Comparison of ENCODE assay signal across 44 cellular contexts in genomic region chr11:30192620-30193019, GRCh38. TPM values are rescaled to one million over a fixed set of nuclear protein-coding genes. Genes with fewer than 3 reads are reported as not detected.
"Had no signal": no experiment of that assay in that cellular context is flagged by ENCODE, and none has a peak within 500 bp of the region (broad histone marks: within the 10 kb centered on the region; RNA-seq: fewer than 3 reads in every experiment).

No MANE protein-coding gene starts in this region.

- H3K36me3 Mint-ChIP-seq: activated naive CD4-positive, alpha-beta T cell treated with anti-CD3 and anti-CD28 coated beads, Interleukin-2, amount 10 ng/mL, durations not matched to agents 7 days and 5 days; activated naive CD4-positive, alpha-beta T cell treated with anti-CD3 and anti-CD28 coated beads, Interleukin-2, amount 50 U/mL, for 24 hours; activated naive CD4-positive, alpha-beta T cell treated with anti-CD3 and anti-CD28 coated beads, Interleukin-2, amount 50 U/mL, for 72 hours; activated naive CD8-positive, alpha-beta T cell; activated naive CD8-positive, alpha-beta T cell treated with anti-CD3 and anti-CD28 coated beads for 36 hours; activated naive CD8-positive, alpha-beta T cell treated with anti-CD3 and anti-CD28 coated beads, Interleukin-2, amount 10 ng/mL, durations not matched to agents 7 days and 5 days; brain had no signal

- H3K9me3 ChIP-seq: adrenal gland, ascending aorta, body of pancreas, breast epithelium had no signal

- H3K4me1 ChIP-seq: ascending aorta, body of pancreas, breast epithelium had no signal

- H3K36me3 ChIP-seq: adrenal gland, ascending aorta, brain microvascular endothelial cell, breast epithelium, cardiac muscle cell had no signal

- H3K4me1 Mint-ChIP-seq: activated naive CD4-positive, alpha-beta T cell treated with anti-CD3 and anti-CD28 coated beads, Interleukin-2, amount 10 ng/mL, durations not matched to agents 7 days and 5 days; activated naive CD4-positive, alpha-beta T cell treated with anti-CD3 and anti-CD28 coated beads, Interleukin-2, amount 50 U/mL, for 24 hours; activated naive CD8-positive, alpha-beta T cell treated with anti-CD3 and anti-CD28 coated beads for 36 hours; activated naive CD8-positive, alpha-beta T cell treated with anti-CD3 and anti-CD28 coated beads, Interleukin-2, amount 10 ng/mL, durations not matched to agents 7 days and 5 days; activated naive CD8-positive, alpha-beta T cell treated with anti-CD3 and anti-CD28 coated beads, Interleukin-2, amount 50 U/mL, for 24 hours; activated T-helper 17 cell treated with anti-CD3 and anti-CD28 coated beads, Interleukin-2, amount 50 U/mL, for 72 hours; central memory CD8-positive, alpha-beta T cell had no signal

- H3K27ac ChIP-seq: adrenal gland, ascending aorta, body of pancreas, brain microvascular endothelial cell, breast epithelium, cardiac muscle cell had no signal

- DNase-seq: activated effector memory CD4-positive, alpha-beta T cell treated with anti-CD3 and anti-CD28 coated beads, Interleukin-2, amount 50 U/mL, for 16 hours; activated effector memory CD4-positive, alpha-beta T cell treated with Interleukin-2 at 50 U/mL for 16 hours; activated gamma-delta T cell; activated gamma-delta T cell treated with Interleukin-2 at 50 U/mL for 16 hours; activated naive CD4-positive, alpha-beta T cell; activated naive CD4-positive, alpha-beta T cell treated with anti-CD3 and anti-CD28 coated beads for 36 hours; activated naive CD4-positive, alpha-beta T cell treated with anti-CD3 and anti-CD28 coated beads, Interleukin-2, amount 10 ng/mL, durations not matched to agents 7 days and 5 days; activated naive CD4-positive, alpha-beta T cell treated with anti-CD3 and anti-CD28 coated beads, Interleukin-2, amount 50 U/mL, for 16 hours; activated naive CD4-positive, alpha-beta T cell treated with Interleukin-2 at 50 U/mL for 16 hours; activated naive CD8-positive, alpha-beta T cell treated with anti-CD3 and anti-CD28 coated beads for 36 hours; activated naive CD8-positive, alpha-beta T cell treated with anti-CD3 and anti-CD28 coated beads, Interleukin-2, amount 10 ng/mL, durations not matched to agents 7 days and 5 days; activated naive CD8-positive, alpha-beta T cell treated with anti-CD3 and anti-CD28 coated beads, Interleukin-2, amount 50 U/mL, for 24 hours; activated T-cell treated with anti-CD3 and anti-CD28 coated beads, Interleukin-2, amount 50 U/mL, for 1 hour; activated T-cell treated with anti-CD3 and anti-CD28 coated beads, Interleukin-2, amount 50 U/mL, for 24 hours; activated T-cell treated with anti-CD3 and anti-CD28 coated beads, Interleukin-2, amount 50 U/mL, for 4 hours; activated T-cell treated with anti-CD3 and anti-CD28 coated beads, Interleukin-2, amount 50 U/mL, for 48 hours; activated T-cell treated with anti-CD3 and anti-CD28 coated beads, Interleukin-2, amount 50 U/mL, for 72 hours; adrenal gland; amniotic stem cell; amygdala; anterior cingulate cortex; aorta; body of pancreas; brain microvascular endothelial cell; caudate nucleus; central memory CD4-positive, alpha-beta T cell; cerebellar nuclear complex had no signal

- H3K27me3 Mint-ChIP-seq: activated naive CD4-positive, alpha-beta T cell treated with anti-CD3 and anti-CD28 coated beads, Interleukin-2, amount 10 ng/mL, durations not matched to agents 7 days and 5 days; activated naive CD8-positive, alpha-beta T cell treated with anti-CD3 and anti-CD28 coated beads for 36 hours had no signal

- H3K27ac Mint-ChIP-seq: activated naive CD4-positive, alpha-beta T cell treated with anti-CD3 and anti-CD28 coated beads for 36 hours; activated naive CD4-positive, alpha-beta T cell treated with anti-CD3 and anti-CD28 coated beads, Interleukin-2, amount 10 ng/mL, durations not matched to agents 7 days and 5 days; activated naive CD4-positive, alpha-beta T cell treated with anti-CD3 and anti-CD28 coated beads, Interleukin-2, amount 50 U/mL, for 24 hours; activated naive CD4-positive, alpha-beta T cell treated with anti-CD3 and anti-CD28 coated beads, Interleukin-2, amount 50 U/mL, for 72 hours; activated naive CD8-positive, alpha-beta T cell; activated naive CD8-positive, alpha-beta T cell treated with anti-CD3 and anti-CD28 coated beads for 36 hours; activated naive CD8-positive, alpha-beta T cell treated with anti-CD3 and anti-CD28 coated beads, Interleukin-2, amount 10 ng/mL, durations not matched to agents 7 days and 5 days; activated naive CD8-positive, alpha-beta T cell treated with anti-CD3 and anti-CD28 coated beads, Interleukin-2, amount 50 U/mL, for 24 hours; activated T-cell treated with anti-CD3 and anti-CD28 coated beads, Interleukin-2, amount 50 U/mL, for 24 hours; activated T-cell treated with anti-CD3 and anti-CD28 coated beads, Interleukin-2, amount 50 U/mL, for 72 hours; activated T-helper 1 cell treated with anti-CD3 and anti-CD28 coated beads, Interleukin-12 subunit alpha, Interleukin-12 subunit beta, Interleukin-2, Interleukin-4 antibody, amounts not matched to agents 30 ng/mL and 10 ng/mL and 1 ng/mL, durations not matched to agents 14 hours and 24 hours and 36 hours; activated T-helper 17 cell treated with anti-CD3 and anti-CD28 coated beads, Interleukin-2, amount 50 U/mL, for 72 hours; activated T-helper 2 cell treated with anti-CD3 and anti-CD28 coated beads, Interferon-gamma antibody, Interleukin-2, Interleukin-4, amounts not matched to agents 10 μg/mL and 5 μg/mL and 100 μg/mL, durations not matched to agents 14 hours and 24 hours and 36 hours; brain had no signal

- H3K4me3 Mint-ChIP-seq: activated naive CD4-positive, alpha-beta T cell treated with anti-CD3 and anti-CD28 coated beads for 36 hours; activated naive CD4-positive, alpha-beta T cell treated with anti-CD3 and anti-CD28 coated beads, Interleukin-2, amount 10 ng/mL, durations not matched to agents 7 days and 5 days; activated naive CD4-positive, alpha-beta T cell treated with anti-CD3 and anti-CD28 coated beads, Interleukin-2, amount 50 U/mL, for 24 hours; activated naive CD8-positive, alpha-beta T cell; activated naive CD8-positive, alpha-beta T cell treated with anti-CD3 and anti-CD28 coated beads for 36 hours; activated naive CD8-positive, alpha-beta T cell treated with anti-CD3 and anti-CD28 coated beads, Interleukin-2, amount 10 ng/mL, durations not matched to agents 7 days and 5 days; activated naive CD8-positive, alpha-beta T cell treated with anti-CD3 and anti-CD28 coated beads, Interleukin-2, amount 50 U/mL, for 24 hours; activated T-cell treated with anti-CD3 and anti-CD28 coated beads, Interleukin-2, amount 50 U/mL, for 24 hours; activated T-cell treated with anti-CD3 and anti-CD28 coated beads, Interleukin-2, amount 50 U/mL, for 4 hours; activated T-cell treated with anti-CD3 and anti-CD28 coated beads, Interleukin-2, amount 50 U/mL, for 72 hours; activated T-helper 1 cell treated with anti-CD3 and anti-CD28 coated beads, Interleukin-12 subunit alpha, Interleukin-12 subunit beta, Interleukin-2, Interleukin-4 antibody, amounts not matched to agents 30 ng/mL and 10 ng/mL and 1 ng/mL, durations not matched to agents 14 hours and 24 hours and 36 hours; activated T-helper 17 cell treated with anti-CD3 and anti-CD28 coated beads, Interleukin-2, amount 50 U/mL, for 72 hours; brain; central memory CD8-positive, alpha-beta T cell had no signal

- ATAC-seq: activated naive CD4-positive, alpha-beta T cell treated with anti-CD3 and anti-CD28 coated beads, Interleukin-2, amount 50 U/mL, for 72 hours; activated naive CD8-positive, alpha-beta T cell treated with anti-CD3 and anti-CD28 coated beads, Interleukin-2, amount 50 U/mL, for 24 hours; activated T-cell treated with anti-CD3 and anti-CD28 coated beads, Interleukin-2, amount 50 U/mL, for 4 hours; activated T-cell treated with anti-CD3 and anti-CD28 coated beads, Interleukin-2, amount 50 U/mL, for 72 hours; activated T-helper 17 cell treated with anti-CD3 and anti-CD28 coated beads, Interleukin-2, amount 50 U/mL, for 72 hours; body of pancreas had no signal

- H3K27me3 ChIP-seq: adrenal gland, ascending aorta, body of pancreas, brain microvascular endothelial cell, breast epithelium, cardiac muscle cell had no signal

- H3K9me3 Mint-ChIP-seq: activated naive CD4-positive, alpha-beta T cell treated with anti-CD3 and anti-CD28 coated beads for 36 hours; activated naive CD4-positive, alpha-beta T cell treated with anti-CD3 and anti-CD28 coated beads, Interleukin-2, amount 10 ng/mL, durations not matched to agents 7 days and 5 days; activated naive CD4-positive, alpha-beta T cell treated with anti-CD3 and anti-CD28 coated beads, Interleukin-2, amount 50 U/mL, for 24 hours; activated naive CD4-positive, alpha-beta T cell treated with anti-CD3 and anti-CD28 coated beads, Interleukin-2, amount 50 U/mL, for 72 hours; activated naive CD8-positive, alpha-beta T cell treated with anti-CD3 and anti-CD28 coated beads for 36 hours; activated naive CD8-positive, alpha-beta T cell treated with anti-CD3 and anti-CD28 coated beads, Interleukin-2, amount 10 ng/mL, durations not matched to agents 7 days and 5 days; activated T-cell treated with anti-CD3 and anti-CD28 coated beads, Interleukin-2, amount 50 U/mL, for 24 hours; activated T-cell treated with anti-CD3 and anti-CD28 coated beads, Interleukin-2, amount 50 U/mL, for 4 hours; activated T-cell treated with anti-CD3 and anti-CD28 coated beads, Interleukin-2, amount 50 U/mL, for 72 hours; activated T-helper 1 cell treated with anti-CD3 and anti-CD28 coated beads, Interleukin-12 subunit alpha, Interleukin-12 subunit beta, Interleukin-2, Interleukin-4 antibody, amounts not matched to agents 30 ng/mL and 10 ng/mL and 1 ng/mL, durations not matched to agents 14 hours and 24 hours and 36 hours; activated T-helper 17 cell treated with anti-CD3 and anti-CD28 coated beads, Interleukin-2, amount 50 U/mL, for 72 hours; activated T-helper 2 cell treated with anti-CD3 and anti-CD28 coated beads, Interferon-gamma antibody, Interleukin-2, Interleukin-4, amounts not matched to agents 10 μg/mL and 5 μg/mL and 100 μg/mL, durations not matched to agents 14 hours and 24 hours and 36 hours; brain; central memory CD8-positive, alpha-beta T cell had no signal

- H3K4me3 ChIP-seq: adrenal gland, ascending aorta, body of pancreas, breast epithelium, cardiac muscle cell had no signal

RNA-seq across cellular contexts. Expression of gene FSHB, which starts 38.2 kb away (rescaled TPM):
- total RNA-seq: activated naive CD4-positive, alpha-beta T cell treated with anti-CD3 and anti-CD28 coated beads for 36 hours; activated naive CD4-positive, alpha-beta T cell treated with anti-CD3 and anti-CD28 coated beads, Interleukin-2, amount 50 U/mL, for 72 hours; activated naive CD8-positive, alpha-beta T cell treated with anti-CD3 and anti-CD28 coated beads for 36 hours; activated naive CD8-positive, alpha-beta T cell treated with anti-CD3 and anti-CD28 coated beads, Interleukin-2, amount 10 ng/mL, durations not matched to agents 7 days and 5 days; activated T-cell treated with anti-CD3 and anti-CD28 coated beads, Interleukin-2, amount 50 U/mL, for 4 hours; activated T-cell treated with anti-CD3 and anti-CD28 coated beads, Interleukin-2, amount 50 U/mL, for 72 hours; activated T-helper 1 cell treated with anti-CD3 and anti-CD28 coated beads, Interleukin-12 subunit alpha, Interleukin-12 subunit beta, Interleukin-2, Interleukin-4 antibody, amounts not matched to agents 30 ng/mL and 10 ng/mL and 1 ng/mL, durations not matched to agents 14 hours and 24 hours and 36 hours; activated T-helper 17 cell treated with anti-CD3 and anti-CD28 coated beads, Interleukin-2, amount 50 U/mL, for 72 hours; activated T-helper 2 cell treated with anti-CD3 and anti-CD28 coated beads, Interferon-gamma antibody, Interleukin-2, Interleukin-4, amounts not matched to agents 10 μg/mL and 5 μg/mL and 100 μg/mL, durations not matched to agents 14 hours and 24 hours and 36 hours; adrenal gland; aorta; ascending aorta; astrocyte; body of pancreas; breast epithelium; bronchial epithelial cell; cardiac muscle cell; cardiac septum; cerebellum; chondrocyte had no signal
- polyA plus RNA-seq: adipose tissue, adrenal gland, aorta, cardiac muscle cell had no signal
